In the genomic region with DNA sequence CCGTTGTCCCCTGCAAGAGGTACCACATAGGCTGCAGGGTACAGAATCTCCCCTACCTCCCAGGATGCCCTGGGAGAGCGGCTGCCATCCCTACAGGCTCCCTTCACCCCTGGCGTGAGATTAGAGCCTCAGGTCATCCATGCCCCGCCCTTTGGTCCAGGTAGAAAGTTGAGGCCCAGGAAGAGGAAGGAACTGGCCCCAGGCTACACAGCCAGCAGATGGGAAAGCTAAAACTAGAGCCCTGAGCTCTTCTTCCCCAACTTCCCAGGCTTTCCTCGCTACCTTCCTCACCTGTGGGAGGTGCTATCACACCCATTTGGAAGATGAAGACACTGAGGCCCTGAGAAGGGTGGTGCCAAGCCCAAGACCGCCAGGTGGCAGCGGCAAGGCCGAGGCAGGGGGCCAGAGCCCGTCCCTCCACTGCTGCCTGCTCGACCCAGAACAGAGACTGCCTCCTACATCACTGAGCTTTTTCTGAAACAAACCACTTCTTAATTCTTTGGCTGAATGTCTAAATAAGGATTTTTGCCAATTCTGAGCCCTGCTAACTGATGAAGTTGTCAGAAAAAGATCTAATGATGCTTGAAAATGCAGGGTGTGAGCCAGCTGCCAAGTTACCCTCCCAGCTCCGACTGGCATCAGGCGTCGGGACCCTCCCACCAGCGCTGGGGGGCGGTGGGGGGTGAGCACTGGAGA, we compare ENCODE assay signal across 15 cellular contexts. TPM values are rescaled to one million over a fixed set of nuclear protein-coding genes. Genes with fewer than 3 reads are reported as not detected.
DNase-seq lines count a peak whose midpoint lies in the region; ATAC-seq, FAIRE-seq and TF ChIP-seq lines count a peak whose summit lies in the region.
"Had no signal": no experiment of that assay in that cellular context is flagged by ENCODE, and none has a peak within 500 bp of the region (broad histone marks: within the 10 kb centered on the region; RNA-seq: fewer than 3 reads in every experiment).

No MANE protein-coding gene starts in this region.

- RAD21 ChIA-PET in GM12878 (lab: Charles Lee; ENCODE audit: unreplicated experiment): no interaction called here

- no peaks in the 10 kb centered on the region for H3K36me3 ChIP-seq in GM12878 (ENCODE audit: control insufficient read depth in 2 of 2, insufficient read depth in 2 of 2, low read length in 1 of 2)
- H3K36me3 ChIP-seq: pancreas had no signal

- peak; percentile 27 for DNase-seq in GM03348 (ENCODE audit: low spot score)
- DNase-seq in LNCaP clone FGC (ENCODE audit: low read depth): no peak
- no peak for DNase-seq in GM12878 (ENCODE audit: low read depth, low spot score)
- peak; percentile 60 for DNase-seq in osteocyte (ENCODE audit: extremely low spot score, unreplicated experiment)
- no peak for DNase-seq in GM12891 (ENCODE audit: insufficient read length, low spot score)
- DNase-seq in SW 1271 (lab: John Stamatoyannopoulos, UW): no peak
- no peak for DNase-seq in activated gamma-delta T cell (lab: John Stamatoyannopoulos, UW)
- DNase-seq: effector CD4-positive, alpha-beta T cell; pancreas; stimulated activated CD4-positive, alpha-beta T cell treated with anti-CD3 and anti-CD28 coated beads, Interleukin-4, amount 100 ng/mL, for 24 hours; T-helper 17 cell had no signal

- no peak overlapping the region for H3K4me3 Mint-ChIP-seq in osteocyte (ENCODE audit: unreplicated experiment)
- H3K4me3 Mint-ChIP-seq: memory B cell; stimulated activated naive CD8-positive, alpha-beta T cell treated with anti-CD3 and anti-CD28 coated beads, Interleukin-15, Interleukin-2, amounts not matched to agents 100 ng/mL and 50 ng/mL, for 24 hours; T-helper 17 cell had no signal

- TF ChIP-seq RAD21 in GM12878 (IDR thresholded peaks at IDR 0.05; ENCODE audit: insufficient read depth, low read depth, low read length): no peak

- no peak for TF ChIP-seq EP300 in GM12878 (IDR thresholded peaks at IDR 0.05; ENCODE audit: borderline replicate concordance in 1 of 2, control insufficient read depth in 1 of 2, low read depth in 2 of 2, low read length in 2 of 2)

- peak; percentile 19; the same call in 1 of the 2 replicates for TF ChIP-seq CTCF in LNCaP clone FGC (IDR thresholded peaks at IDR 0.05; ENCODE audit: control insufficient read depth, extremely low read depth, insufficient read depth)
- TF ChIP-seq CTCF in GM12878 (IDR thresholded peaks at IDR 0.05 in 2 of 3, conservative IDR thresholded peaks at IDR 0.05 in 1 of 3; ENCODE audit: control insufficient read depth in 2 of 3, extremely low read depth in 1 of 3, insufficient read depth in 1 of 3, low read depth in 3 of 3, low read length in 3 of 3): 0 out of 6 replicates have a peak, but pooled peaks of 2 of the 3 experiments have one; percentile 11 to 17
- TF ChIP-seq CTCF in osteocyte (IDR thresholded peaks at IDR 0.05): no peak

- H3K4me1 ChIP-seq in GM12878 (ENCODE audit: control insufficient read depth, insufficient read depth, low read length): no peaks in the 10 kb centered on the region

- H3K4me3 ChIP-seq in LNCaP clone FGC (ENCODE audit: low read depth, low read length): no peak overlapping the region
- no peak overlapping the region for H3K4me3 ChIP-seq in GM12878
- H3K4me3 ChIP-seq: pancreas had no signal

- no peaks in the 10 kb centered on the region for H3K9me3 Mint-ChIP-seq in osteocyte (ENCODE audit: unreplicated experiment)
- H3K9me3 Mint-ChIP-seq: memory B cell; stimulated activated naive CD8-positive, alpha-beta T cell treated with anti-CD3 and anti-CD28 coated beads, Interleukin-15, Interleukin-2, amounts not matched to agents 100 ng/mL and 50 ng/mL, for 24 hours had no signal

- peaks cover 60% of the 10 kb centered on the region for H3K27me3 Mint-ChIP-seq in osteocyte (ENCODE audit: unreplicated experiment)

- no peak overlapping the region for H3K9ac ChIP-seq in GM12878 (ENCODE audit: control insufficient read depth, insufficient read depth, low read length)

- no peak for FAIRE-seq in GM12878 (lab: Jason Lieb, UNC)
- FAIRE-seq in GM12891 (lab: Jason Lieb, UNC): no peak
- FAIRE-seq: pancreas had no signal

- intact Hi-C loops in GM12878 (cut with micrococcal nuclease; ENCODE audit: unreplicated experiment): no loop called here

- CTCF ChIA-PET in GM12878 (lab: Yijun Ruan, JAX): interaction anchor here (1.2 to 2.1 kb wide), 2 partner anchors 9 to 130 kb away, joined by 4 to 5 read pairs; no protein-coding TSS in a partner anchor

- H2AFZ ChIP-seq in GM12878 (ENCODE audit: control insufficient read depth, low read depth, low read length): no peak overlapping the region

- H3K4me1 Mint-ChIP-seq in osteocyte (ENCODE audit: unreplicated experiment): peaks cover 38% of the 10 kb centered on the region
- H3K4me1 Mint-ChIP-seq: memory B cell had no signal

- peak; percentile 56; the same call in 2 of the 3 replicates for ATAC-seq in GM12878
- ATAC-seq in GM18858 (IDR thresholded peaks at IDR 0.05; ENCODE audit: unreplicated experiment): no peak
- ATAC-seq: pancreas, T-helper 17 cell had no signal

- H3K27ac Mint-ChIP-seq in osteocyte (ENCODE audit: unreplicated experiment): no peak overlapping the region
- H3K27ac Mint-ChIP-seq: memory B cell; stimulated activated naive CD8-positive, alpha-beta T cell treated with anti-CD3 and anti-CD28 coated beads, Interleukin-15, Interleukin-2, amounts not matched to agents 100 ng/mL and 50 ng/mL, for 24 hours; T-helper 17 cell had no signal

- H3K27ac ChIP-seq in GM12878 (ENCODE audit: control insufficient read depth, insufficient read depth): no peak overlapping the region
- H3K27ac ChIP-seq: pancreas had no signal

- BruUV-seq in GM12878 (replicated peaks; lab: Mats Ljungman, UMichigan): no TSS peak

- H3K4me2 ChIP-seq in GM12878 (ENCODE audit: control insufficient read depth, insufficient read depth): no peak overlapping the region

- H3K27me3 ChIP-seq in GM12878 (replicated peaks in 1 of 2; ENCODE audit: control insufficient read depth in 2 of 2, insufficient read depth in 2 of 2, low read length in 1 of 2): peaks cover 6 to 11% of the 10 kb centered on the region in 2 experiments; a peak in 3 of 4 replicates
- H3K27me3 ChIP-seq: pancreas had no signal

- WGBS in GM12878 (ENCODE audit: insufficient coverage, insufficient replicate concordance, low lambda C conversion rate, missing lambda C conversion rate): 13% methylated on average over 15 of the region's 15 CpGs

- H3K79me2 ChIP-seq in GM12878 (ENCODE audit: control insufficient read depth, insufficient read depth, low read length): no peaks in the 10 kb centered on the region

- H3K36me3 Mint-ChIP-seq in osteocyte (ENCODE audit: unreplicated experiment): no peaks in the 10 kb centered on the region
- H3K36me3 Mint-ChIP-seq: memory B cell had no signal

- in situ Hi-C loops in GM12878 (cut with MboI): no loop called here

- H4K20me1 ChIP-seq in GM12878 (ENCODE audit: control insufficient read depth, insufficient read depth): no peaks in the 10 kb centered on the region

- no peaks in the 10 kb centered on the region for H3K9me3 ChIP-seq in GM12878 (replicated peaks; ENCODE audit: control insufficient read depth, insufficient read depth, low read length)
- H3K9me3 ChIP-seq: pancreas had no signal

- TF ChIP-seq POLR2A in GM12878 (IDR thresholded peaks at IDR 0.05; ENCODE audit: low read depth, low read length): no peak
- no peak for TF ChIP-seq POLR2A in GM12891 (IDR thresholded peaks at IDR 0.05; ENCODE audit: low read depth, low read length)

- POLR2A ChIA-PET in GM12878 (lab: Charles Lee): no interaction called here

- SMC1A ChIA-PET in GM12878 (lab: Charles Lee; ENCODE audit: uncharacterized antibody, unreplicated experiment): no interaction called here

TF ChIP-seq in GM12891, 5 proteins besides CTCF, POLR2A, EP300 and RAD21:
- no peak for TF ChIP-seq TAF1 (IDR thresholded peaks at IDR 0.05; ENCODE audit: low read depth, low read length)
- no peak for TF ChIP-seq POLR2AphosphoS5 (IDR thresholded peaks at IDR 0.05; ENCODE audit: low read depth, low read length)
- no peak for TF ChIP-seq POU2F2 (IDR thresholded peaks at IDR 0.05; ENCODE audit: low read depth, low read length)
- TF ChIP-seq PAX5 (IDR thresholded peaks at IDR 0.05; ENCODE audit: insufficient read depth, low read length, severe bottlenecking): no peak
- TF ChIP-seq SPI1 (IDR thresholded peaks at IDR 0.05; ENCODE audit: low read depth, low read length): no peak

RNA-seq across cellular contexts. Expression of gene CIB4, which starts 25.7 kb away (rescaled TPM):
- total RNA-seq in GM12878 (2013; cell fraction: nucleolus; rRNA removed): not detected in 2 replicates
- total RNA-seq in GM12878 (2014; rRNA removed): not detected in 2 replicates
- total RNA-seq in GM12878 (2014; rRNA removed; fragmentation: Illumina TruSeq; extraction: Trizol): not detected in 2 replicates
- total RNA-seq in GM12878 (2021): not detected in 2 replicates
- not detected for polyA plus RNA-seq in GM12878 (2011; ENCODE audit: low read depth)
- polyA plus RNA-seq in GM12878 (2011; rRNA removed): not detected in 2 replicates
- not detected in 2 replicates for polyA plus RNA-seq in GM12878 (2011; cell fraction: cytosol; rRNA removed)
- not detected in 2 replicates for polyA plus RNA-seq in GM12878 (2011; cell fraction: nucleus; rRNA removed)
- not detected in 2 replicates for polyA plus RNA-seq in GM12878 (2012)
- not detected in 2 replicates for polyA plus RNA-seq in GM12878 (2014; fragmentation: Illumina TruSeq; extraction: Trizol)
- not detected for polyA plus RNA-seq in GM12878 (2014; fragmentation: Nextera tagmentation; extraction: Ambion mirVana)
- not detected in 2 replicates for polyA plus RNA-seq in GM12878 (2014; rRNA removed)
- polyA plus RNA-seq in GM12878 (2016; fragmentation: Nextera tagmentation; extraction: Ambion mirVana): not detected
- polyA minus RNA-seq in GM12878 (2011; rRNA and poly(A)+ RNA removed): not detected in 2 replicates
- not detected in 2 replicates for polyA minus RNA-seq in GM12878 (2011; cell fraction: cytosol; rRNA and poly(A)+ RNA removed)
- not detected in 2 replicates for polyA minus RNA-seq in GM12878 (2011; cell fraction: nucleus; rRNA and poly(A)+ RNA removed)
- not detected in 2 replicates for total RNA-seq in osteocyte
- not detected for polyA plus RNA-seq in GM12891 (2012; ENCODE audit: low read depth, missing spikeins)
- total RNA-seq: HT-29, T-helper 17 cell had no signal

Comparison
In these comparisons a context has a peak if more than half of its experiments do, and no peak if none do; other contexts are left out.
1. DNase-seq: peak in GM03348 (single experiment) and osteocyte (single experiment); none in LNCaP clone FGC (single experiment), GM12878 (single experiment), GM12891 (single experiment), SW 1271 (0 of 2) and activated gamma-delta T cell (single experiment).